8 cellular contexts compared by ENCODE assay signal in genomic region chr1:231603598-231604275, GRCh38. TPM values are rescaled to one million over a fixed set of nuclear protein-coding genes. Genes with fewer than 3 reads are reported as not detected.
DNase-seq lines count a peak whose midpoint lies in the region; ATAC-seq and TF ChIP-seq lines count a peak whose summit lies in the region.

No MANE protein-coding gene starts in this region.

- TF ChIP-seq CTCF in Peyer's patch (IDR thresholded peaks at IDR 0.05) (peak; percentile 68 to 90 (median 76)), ascending aorta (IDR thresholded peaks at IDR 0.05) (peak; percentile 54 to 76 (median 56)), sigmoid colon (IDR thresholded peaks at IDR 0.05) (peak; percentile 35 to 78 (median 60))

- intact Hi-C loops in ascending aorta (cut with DNase I): loop anchor here (1.0 to 5.0 kb wide), 2 partner anchors 76 to 246 kb away; partner anchors contain the start of gene TSNAX
- intact Hi-C loops in sigmoid colon (cut with DNase I): loop anchor here (2.0 to 5.0 kb wide), 3 partner anchors 76 to 266 kb away; partner anchors contain the start of genes EXOC8, SPRTN and TSNAX

- H3K36me3 ChIP-seq in Peyer's patch: no peaks in the 10 kb centered on the region
- no peaks in the 10 kb centered on the region for H3K36me3 ChIP-seq in ascending aorta
- no peaks in the 10 kb centered on the region for H3K36me3 ChIP-seq in sigmoid colon

- 17 to 27% methylated on average over 8 of the region's 8 CpGs for WGBS in sigmoid colon, 2 donors

- TF ChIP-seq EP300 in sigmoid colon (IDR thresholded peaks at IDR 0.05): no peak

- H3K4me3 ChIP-seq in Peyer's patch: peak overlapping the region; percentile 29 to 64 (median 38)
- peak overlapping the region; percentile 59 to 63 for H3K4me3 ChIP-seq in ascending aorta
- H3K4me3 ChIP-seq in sigmoid colon: peak overlapping the region; percentile 32 to 47 (median 42)

- H3K9me3 ChIP-seq in Peyer's patch (no peaks in the 10 kb centered on the region), ascending aorta (no peaks in the 10 kb centered on the region), sigmoid colon (no peaks in the 10 kb centered on the region)

- ATAC-seq in GM21526 (IDR thresholded peaks at IDR 0.05; ENCODE audit: low FRiP score, unreplicated experiment) (peak; percentile 77), HG02588 (IDR thresholded peaks at IDR 0.05; ENCODE audit: unreplicated experiment) (no peak)

- H3K27me3 ChIP-seq in Peyer's patch (no peaks in the 10 kb centered on the region), ascending aorta (no peaks in the 10 kb centered on the region), sigmoid colon (no peaks in the 10 kb centered on the region)

- TF ChIP-seq POLR2A in Peyer's patch (IDR thresholded peaks at IDR 0.05) (no peak), sigmoid colon (IDR thresholded peaks at IDR 0.05) (no peak)

- H3K27ac ChIP-seq in Peyer's patch (peak overlapping the region in 3 of 4 donors; percentile 21 to 42 (median 23)), ascending aorta (no peak overlapping the region), sigmoid colon (peak overlapping the region in 3 of 4 donors; percentile 15 to 65 (median 22))

- DNase-seq in DMS53 (lab: John Stamatoyannopoulos, UW) (peak; percentile 85), Kasumi-1 (lab: John Stamatoyannopoulos, UW) (peak; percentile 89 to 95), Peyer's patch (peak in 2 of 3 donors; percentile 31 to 71), ascending aorta (ENCODE audit: low spot score in 2 of 2) (no peak), hippocampal formation (lab: John Stamatoyannopoulos, UW) (peak; percentile 38 to 65), sigmoid colon (no peak)

- H3K4me1 ChIP-seq in Peyer's patch: no peaks in the 10 kb centered on the region
- H3K4me1 ChIP-seq in ascending aorta: peaks cover 0 to 3% of the 10 kb centered on the region in 2 donors
- H3K4me1 ChIP-seq in sigmoid colon: peaks cover 0 to 35% (median 33%) of the 10 kb centered on the region in 4 donors

RNA-seq across cellular contexts. Expression of gene DISC1, which starts 22.9 kb away (rescaled TPM):
- total RNA-seq in Peyer's patch (10 to 100 TPM in 1 of 4 donors, 1 to 10 TPM in 3; 2.3 to 39.6 (median 5.6) TPM), ascending aorta (16.0 TPM), sigmoid colon (10 to 100 TPM in 1 of 4 donors, 1 to 10 TPM in 3; 5.8 to 14.1 (median 8.1) TPM)
- polyA plus RNA-seq in sigmoid colon: 1 to 10 TPM; 1.2 to 2.7 (median 2.1) TPM

Comparison
In these comparisons a context has a peak if more than half of its experiments do, and no peak if none do; other contexts are left out.
1. DNase-seq: peak in DMS53 (single experiment), Kasumi-1 (2 of 2), Peyer's patch (2 of 3) and hippocampal formation (2 of 2); none in ascending aorta (0 of 2) and sigmoid colon (single experiment).
2. H3K27ac ChIP-seq: peak in Peyer's patch (3 of 4) and sigmoid colon (3 of 4); none in ascending aorta (0 of 2).
3. Peak in every context shown above with its lines, with median percentiles within 50 percentile points of each other: H3K4me3 ChIP-seq and CTCF ChIP-seq.